ENCODE assay signal across 3 cellular contexts in the genomic region with DNA sequence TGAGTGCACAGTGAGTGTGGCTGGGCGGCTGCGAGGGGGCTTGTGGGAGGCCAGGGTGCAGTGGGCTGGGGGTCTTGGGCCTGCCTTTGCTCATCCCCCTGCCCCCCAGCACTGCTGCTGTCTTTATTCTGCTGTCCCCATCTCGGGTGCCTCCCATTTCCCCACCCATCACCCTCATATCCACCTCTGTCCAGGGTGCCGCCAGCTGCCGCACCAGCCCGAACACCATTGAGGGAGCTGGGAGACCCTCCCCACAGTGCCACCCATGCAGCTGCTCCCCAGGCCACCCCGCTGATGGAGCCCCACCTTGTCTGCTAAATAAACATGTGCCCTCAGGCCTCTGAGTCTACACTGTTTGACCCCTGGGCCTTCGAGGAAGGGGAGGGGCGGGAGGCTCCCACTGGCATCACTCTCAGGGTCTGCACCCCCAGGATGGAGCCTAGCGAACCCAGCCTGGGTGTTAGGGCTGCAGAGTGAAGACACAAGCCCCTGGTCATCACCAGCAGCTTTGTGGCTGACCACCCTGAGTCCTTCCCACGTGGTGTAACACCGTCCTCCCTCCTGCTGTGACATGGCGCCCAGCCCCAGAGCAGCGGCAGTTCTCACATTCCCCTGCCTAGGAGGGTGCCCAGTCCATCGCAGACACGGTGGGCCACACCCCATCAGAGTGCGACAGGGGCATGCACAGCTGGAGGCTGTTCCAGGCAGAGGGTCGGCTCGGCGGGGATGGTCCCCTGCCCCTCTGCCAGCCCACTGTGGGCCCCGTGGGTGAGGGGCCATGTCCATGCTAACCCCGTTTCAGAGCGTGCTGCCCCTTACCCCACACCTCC.
TF ChIP-seq lines count a peak whose summit lies in the region.

No MANE protein-coding gene starts in this region.

TF ChIP-seq in GM12891, 5 proteins besides CTCF, POLR2A, EP300 and RAD21:
- TF ChIP-seq POU2F2 (IDR thresholded peaks at IDR 0.05; ENCODE audit: low read depth, low read length) (no peak), PAX5 (IDR thresholded peaks at IDR 0.05; ENCODE audit: insufficient read depth, low read length, severe bottlenecking) (no peak), POLR2AphosphoS5 (IDR thresholded peaks at IDR 0.05; ENCODE audit: low read depth, low read length) (no peak), SPI1 (IDR thresholded peaks at IDR 0.05; ENCODE audit: low read depth, low read length) (no peak), TAF1 (IDR thresholded peaks at IDR 0.05; ENCODE audit: low read depth, low read length) (no peak)
TF ChIP-seq in GM12891: peak in this region for 0.

TF ChIP-seq in H1, 55 proteins besides CTCF, POLR2A, EP300 and RAD21:
- TF ChIP-seq SP1 (IDR thresholded peaks at IDR 0.05; ENCODE audit: low read depth, low read length) (no peak), SIN3A (conservative IDR thresholded peaks at IDR 0.05 in 1 of 2, IDR thresholded peaks at IDR 0.05 in 1 of 2; ENCODE audit: low read depth in 1 of 2, low read length in 2 of 2) (no peak), JUN (IDR thresholded peaks at IDR 0.05; ENCODE audit: low read depth, low read length) (no peak), CHD2 (IDR thresholded peaks at IDR 0.05; ENCODE audit: low read length) (no peak), CBX5 (IDR thresholded peaks at IDR 0.05; ENCODE audit: low read depth, low read length) (no peak), MAFK (IDR thresholded peaks at IDR 0.05; ENCODE audit: low read depth, low read length) (no peak), FOSL1 (IDR thresholded peaks at IDR 0.05; ENCODE audit: insufficient read depth, low read depth, low read length) (no peak), NANOG (IDR thresholded peaks at IDR 0.05; ENCODE audit: insufficient read depth, low read depth, low read length, poor library complexity, severe bottlenecking) (no peak), RNF2 (IDR thresholded peaks at IDR 0.05; ENCODE audit: borderline replicate concordance, low read depth, low read length, missing control alignments, poor library complexity, severe bottlenecking) (no peak), USF2 (IDR thresholded peaks at IDR 0.05; ENCODE audit: low read length) (no peak), CREB1 (IDR thresholded peaks at IDR 0.05) (no peak), CBX8 (IDR thresholded peaks at IDR 0.05; ENCODE audit: borderline replicate concordance, low read depth, low read length) (no peak), RBBP5 (IDR thresholded peaks at IDR 0.05; ENCODE audit: borderline replicate concordance, low read depth, low read length) (no peak), KDM1A (IDR thresholded peaks at IDR 0.05; ENCODE audit: borderline replicate concordance, low read length) (no peak), NRF1 (IDR thresholded peaks at IDR 0.05; ENCODE audit: low read depth, low read length) (no peak), EZH2 (IDR thresholded peaks at IDR 0.05; ENCODE audit: low read depth, low read length, severe bottlenecking) (no peak), JUND (IDR thresholded peaks at IDR 0.05; ENCODE audit: low read length) (no peak), TCF12 (IDR thresholded peaks at IDR 0.05; ENCODE audit: low read depth, low read length) (no peak), POLR2AphosphoS5 (IDR thresholded peaks at IDR 0.05; ENCODE audit: low read depth, low read length) (no peak), KDM5A (IDR thresholded peaks at IDR 0.05; ENCODE audit: low read length) (no peak)

TF ChIP-seq in GM23338, 12 proteins besides CTCF, POLR2A, EP300 and RAD21:
- TF ChIP-seq STAT1 (IDR thresholded peaks at IDR 0.05; ENCODE audit: unreplicated experiment) (no peak), EZH2phosphoT487 (IDR thresholded peaks at IDR 0.05; ENCODE audit: unreplicated experiment) (no peak), POLR2AphosphoS5 (IDR thresholded peaks at IDR 0.05; ENCODE audit: low read depth) (no peak), ZNF114 (CRISPR knock-in tag; IDR thresholded peaks at IDR 0.05) (no peak), EZH2 (IDR thresholded peaks at IDR 0.05; ENCODE audit: low read depth, unreplicated experiment) (no peak), NANOG (IDR thresholded peaks at IDR 0.05; ENCODE audit: borderline replicate concordance) (no peak), ZNF462 (CRISPR knock-in tag; IDR thresholded peaks at IDR 0.05) (no peak), JUNB (IDR thresholded peaks at IDR 0.05; ENCODE audit: unreplicated experiment) (no peak), ZNF331 (CRISPR knock-in tag; IDR thresholded peaks at IDR 0.05; ENCODE audit: low read depth) (no peak), CREB1 (CRISPR knock-in tag; IDR thresholded peaks at IDR 0.05; ENCODE audit: low read depth) (no peak)
- TF ChIP-seq, protein P1, sequence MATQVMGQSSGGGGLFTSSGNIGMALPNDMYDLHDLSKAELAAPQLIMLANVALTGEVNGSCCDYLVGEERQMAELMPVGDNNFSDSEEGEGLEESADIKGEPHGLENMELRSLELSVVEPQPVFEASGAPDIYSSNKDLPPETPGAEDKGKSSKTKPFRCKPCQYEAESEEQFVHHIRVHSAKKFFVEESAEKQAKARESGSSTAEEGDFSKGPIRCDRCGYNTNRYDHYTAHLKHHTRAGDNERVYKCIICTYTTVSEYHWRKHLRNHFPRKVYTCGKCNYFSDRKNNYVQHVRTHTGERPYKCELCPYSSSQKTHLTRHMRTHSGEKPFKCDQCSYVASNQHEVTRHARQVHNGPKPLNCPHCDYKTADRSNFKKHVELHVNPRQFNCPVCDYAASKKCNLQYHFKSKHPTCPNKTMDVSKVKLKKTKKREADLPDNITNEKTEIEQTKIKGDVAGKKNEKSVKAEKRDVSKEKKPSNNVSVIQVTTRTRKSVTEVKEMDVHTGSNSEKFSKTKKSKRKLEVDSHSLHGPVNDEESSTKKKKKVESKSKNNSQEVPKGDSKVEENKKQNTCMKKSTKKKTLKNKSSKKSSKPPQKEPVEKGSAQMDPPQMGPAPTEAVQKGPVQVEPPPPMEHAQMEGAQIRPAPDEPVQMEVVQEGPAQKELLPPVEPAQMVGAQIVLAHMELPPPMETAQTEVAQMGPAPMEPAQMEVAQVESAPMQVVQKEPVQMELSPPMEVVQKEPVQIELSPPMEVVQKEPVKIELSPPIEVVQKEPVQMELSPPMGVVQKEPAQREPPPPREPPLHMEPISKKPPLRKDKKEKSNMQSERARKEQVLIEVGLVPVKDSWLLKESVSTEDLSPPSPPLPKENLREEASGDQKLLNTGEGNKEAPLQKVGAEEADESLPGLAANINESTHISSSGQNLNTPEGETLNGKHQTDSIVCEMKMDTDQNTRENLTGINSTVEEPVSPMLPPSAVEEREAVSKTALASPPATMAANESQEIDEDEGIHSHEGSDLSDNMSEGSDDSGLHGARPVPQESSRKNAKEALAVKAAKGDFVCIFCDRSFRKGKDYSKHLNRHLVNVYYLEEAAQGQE (IDR thresholded peaks at IDR 0.05; ENCODE audit: unreplicated experiment) = no peak
- TF ChIP-seq, protein P2, sequence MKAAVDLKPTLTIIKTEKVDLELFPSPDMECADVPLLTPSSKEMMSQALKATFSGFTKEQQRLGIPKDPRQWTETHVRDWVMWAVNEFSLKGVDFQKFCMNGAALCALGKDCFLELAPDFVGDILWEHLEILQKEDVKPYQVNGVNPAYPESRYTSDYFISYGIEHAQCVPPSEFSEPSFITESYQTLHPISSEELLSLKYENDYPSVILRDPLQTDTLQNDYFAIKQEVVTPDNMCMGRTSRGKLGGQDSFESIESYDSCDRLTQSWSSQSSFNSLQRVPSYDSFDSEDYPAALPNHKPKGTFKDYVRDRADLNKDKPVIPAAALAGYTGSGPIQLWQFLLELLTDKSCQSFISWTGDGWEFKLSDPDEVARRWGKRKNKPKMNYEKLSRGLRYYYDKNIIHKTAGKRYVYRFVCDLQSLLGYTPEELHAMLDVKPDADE (IDR thresholded peaks at IDR 0.05) = no peak
TF ChIP-seq in GM23338: peak in this region for 0.
